10 cellular contexts compared by ENCODE assay signal in the genomic region with DNA sequence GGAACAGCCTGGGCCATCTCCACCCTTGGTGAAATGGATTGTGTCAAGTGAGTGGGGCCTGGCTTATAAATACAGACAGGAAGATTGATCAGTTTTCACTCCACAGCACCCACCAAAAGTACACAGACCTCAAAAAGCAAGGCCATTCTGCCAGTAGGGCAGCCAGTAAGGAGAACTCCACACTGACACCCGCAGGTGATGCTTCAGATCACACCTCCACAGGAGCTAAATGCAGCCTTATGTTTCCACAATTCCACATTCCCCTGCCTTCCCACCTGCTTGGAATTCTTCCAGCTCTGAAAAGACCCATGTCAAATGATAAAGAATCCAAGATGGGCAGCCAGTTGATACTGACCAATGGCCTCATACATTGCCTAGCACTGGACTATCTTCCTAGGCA.
DNase-seq lines count a peak whose midpoint lies in the region; ATAC-seq and TF ChIP-seq lines count a peak whose summit lies in the region.
"Had no signal": no experiment of that assay in that cellular context is flagged by ENCODE, and none has a peak within 500 bp of the region (broad histone marks: within the 10 kb centered on the region; RNA-seq: fewer than 3 reads in every experiment).

No MANE protein-coding gene starts in this region.

- TF ChIP-seq CTCF in MCF 10A (IDR thresholded peaks at IDR 0.05; ENCODE audit: unreplicated experiment) (peak; percentile 24), breast epithelium (IDR thresholded peaks at IDR 0.05) (no peak), Loucy (conservative IDR thresholded peaks at IDR 0.05; ENCODE audit: low read length) (peak; percentile 86), choroid plexus epithelial cell (conservative IDR thresholded peaks at IDR 0.05; ENCODE audit: low read depth, low read length) (peak; percentile 71)

- no peaks in the 10 kb centered on the region for H3K36me3 Mint-ChIP-seq in MCF 10A (ENCODE audit: insufficient read depth, unreplicated experiment)
- H3K36me3 Mint-ChIP-seq in immature natural killer cell: no peaks in the 10 kb centered on the region

- intact Hi-C loops in MCF 10A (cut with micrococcal nuclease) (no loop called here), breast epithelium (cut with DNase I; ENCODE audit: low total_unique reads) (no loop called here)

- no peaks in the 10 kb centered on the region for H3K9me2 ChIP-seq in Loucy (replicated peaks; ENCODE audit: low read depth, low read length)

- H3K27me3 Mint-ChIP-seq in MCF 10A (ENCODE audit: insufficient read depth, unreplicated experiment) (no peaks in the 10 kb centered on the region), immature natural killer cell (ENCODE audit: low read depth in 3 of 3) (peaks cover 2 to 6% (median 2%) of the 10 kb centered on the region in 3 donors)

- H3F3A ChIP-seq in Loucy (ENCODE audit: low read depth): no peaks in the 10 kb centered on the region

- CTCF ChIA-PET in MCF 10A (lab: Yijun Ruan, JAX): interaction anchor here (0.6 to 5.5 kb wide), 9 partner anchors 14 to 419 kb away, joined by 3 to 43 read pairs (median 3); no protein-coding TSS in a partner anchor

- no peaks in the 10 kb centered on the region for H3K9me3 ChIP-seq in breast epithelium
- no peaks in the 10 kb centered on the region for H3K9me3 ChIP-seq in Loucy (ENCODE audit: insufficient read depth, low read depth, low read length)
- no peaks in the 10 kb centered on the region for H3K9me3 ChIP-seq in stomach smooth muscle (ENCODE audit: control insufficient read depth in 2 of 2, low read length in 2 of 2)
- H3K9me3 ChIP-seq: neutrophil had no signal

- H3K36me3 ChIP-seq in breast epithelium (no peaks in the 10 kb centered on the region), Loucy (ENCODE audit: insufficient read depth, low read length) (no peaks in the 10 kb centered on the region), stomach smooth muscle (ENCODE audit: control insufficient read depth in 2 of 2, insufficient read depth in 2 of 2, low read length in 2 of 2) (no peaks in the 10 kb centered on the region)
- H3K36me3 ChIP-seq: neutrophil had no signal

- POLR2A ChIA-PET in MCF 10A (lab: Yijun Ruan, JAX): no interaction called here

- no peaks in the 10 kb centered on the region for H3K9me3 Mint-ChIP-seq in MCF 10A (ENCODE audit: unreplicated experiment)
- H3K9me3 Mint-ChIP-seq in immature natural killer cell: peaks cover 0 to 3% (median 0%) of the 10 kb centered on the region in 6 donors

- H3K4me1 Mint-ChIP-seq in MCF 10A (ENCODE audit: insufficient read depth, unreplicated experiment) (no peaks in the 10 kb centered on the region), immature natural killer cell (peaks cover 6 to 8% of the 10 kb centered on the region in 2 donors)

- H4K20me1 ChIP-seq in Loucy (ENCODE audit: insufficient read depth, low read length, poor library complexity, severe bottlenecking): no peaks in the 10 kb centered on the region

- no peak for TF ChIP-seq POLR2A in breast epithelium (IDR thresholded peaks at IDR 0.05)

- H3K27ac Mint-ChIP-seq in MCF 10A (ENCODE audit: low read depth, unreplicated experiment): no peak overlapping the region
- no peak overlapping the region for H3K27ac Mint-ChIP-seq in immature natural killer cell

- H3K4me3 ChIP-seq in breast epithelium (no peak overlapping the region), Loucy (ENCODE audit: low read length, poor library complexity, severe bottlenecking) (no peak overlapping the region), choroid plexus epithelial cell (ENCODE audit: low read depth, low read length) (no peak overlapping the region), stomach smooth muscle (ENCODE audit: low read length in 2 of 2) (no peak overlapping the region)

- H3K4me2 ChIP-seq in Loucy (ENCODE audit: low read depth, low read length, poor library complexity, severe bottlenecking): peak overlapping the region; percentile 5

- H3K79me2 ChIP-seq in Loucy (ENCODE audit: insufficient read depth, low read length): no peaks in the 10 kb centered on the region

- H3K4me3 Mint-ChIP-seq in MCF 10A (ENCODE audit: unreplicated experiment) (no peak overlapping the region), immature natural killer cell (no peak overlapping the region)

- no peaks in the 10 kb centered on the region for H3K27me3 ChIP-seq in breast epithelium
- H3K27me3 ChIP-seq in Loucy (ENCODE audit: insufficient read depth, low read length, poor library complexity, severe bottlenecking): no peaks in the 10 kb centered on the region
- H3K27me3 ChIP-seq in stomach smooth muscle (ENCODE audit: control insufficient read depth in 1 of 2, insufficient read depth in 2 of 2, low read length in 2 of 2): no peaks in the 10 kb centered on the region
- H3K27me3 ChIP-seq: neutrophil had no signal

- no peak for ATAC-seq in HG02610 (IDR thresholded peaks at IDR 0.05; ENCODE audit: unreplicated experiment)

- H3K9ac ChIP-seq in Loucy (ENCODE audit: low read depth, low read length, poor library complexity, severe bottlenecking) (peak overlapping the region; percentile 33), stomach smooth muscle (ENCODE audit: low read length in 2 of 2) (no peak overlapping the region)

- H3K27ac ChIP-seq in breast epithelium (no peak overlapping the region), stomach smooth muscle (ENCODE audit: low read length) (peak overlapping the region; percentile 11)
- H3K27ac ChIP-seq: neutrophil had no signal

- DNase-seq in MCF 10A (ENCODE audit: unreplicated experiment) (peak; percentile 49), breast epithelium (ENCODE audit: low spot score in 2 of 2) (no peak), choroid plexus epithelial cell (ENCODE audit: low read depth) (peak; percentile 55), immature natural killer cell (no peak), NCI-H128 (lab: John Stamatoyannopoulos, UW; ENCODE audit: unreplicated experiment) (no peak)
- DNase-seq: NCI-H2107 had no signal

- H2AFZ ChIP-seq in Loucy (ENCODE audit: low read length): no peak overlapping the region

- BruUV-seq in MCF 10A (replicated peaks; lab: Mats Ljungman, UMichigan): no TSS peak

- no peaks in the 10 kb centered on the region for H3K4me1 ChIP-seq in breast epithelium
- H3K4me1 ChIP-seq in Loucy (ENCODE audit: insufficient read depth, low read length, poor library complexity, severe bottlenecking): peaks cover 29% of the 10 kb centered on the region
- peaks cover 23% of the 10 kb centered on the region for H3K4me1 ChIP-seq in stomach smooth muscle (ENCODE audit: control insufficient read depth, insufficient read depth, low read length)

Comparison
In these comparisons a context has a peak if more than half of its experiments do, and no peak if none do; other contexts are left out.
1. DNase-seq: peak in MCF 10A (single experiment) and choroid plexus epithelial cell (single experiment); none in breast epithelium (0 of 2), immature natural killer cell (0 of 3) and NCI-H128 (single experiment).
2. CTCF ChIP-seq: peak in MCF 10A (single experiment), Loucy (single experiment) and choroid plexus epithelial cell (single experiment); none in breast epithelium (0 of 3).